11 cellular contexts compared by ENCODE assay signal in the genomic region with DNA sequence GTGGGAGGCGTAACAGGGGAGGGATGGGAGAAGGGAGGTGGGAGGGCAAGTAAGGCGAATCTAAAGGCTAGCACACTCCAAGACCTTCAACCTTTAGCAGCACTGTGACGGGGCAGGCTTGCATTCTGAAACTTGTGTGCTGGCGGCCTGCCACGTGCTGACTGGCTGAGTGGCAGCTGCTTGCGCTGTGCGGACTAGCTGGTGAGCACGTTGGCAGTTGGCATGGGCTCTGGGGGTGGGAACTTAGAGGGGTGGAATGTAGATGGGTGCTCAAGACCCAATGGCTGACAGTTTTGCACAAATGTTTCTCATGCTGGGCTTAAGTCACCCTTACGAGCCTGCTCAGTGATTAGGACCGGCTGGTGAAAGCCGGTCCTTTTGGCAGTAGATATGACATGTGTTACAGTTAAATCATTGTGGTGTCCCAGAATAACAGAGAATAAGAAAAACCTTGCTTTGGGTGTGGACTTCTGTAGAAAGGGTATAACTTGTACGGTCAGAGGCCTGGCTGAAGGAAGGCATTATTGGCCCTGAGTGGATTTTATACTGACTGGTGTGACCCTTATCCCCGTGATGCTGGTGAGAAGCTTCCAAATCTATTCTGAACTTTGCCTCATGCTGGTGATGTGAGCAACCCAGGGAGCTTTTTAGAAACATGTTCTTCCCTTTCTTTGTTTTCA.
DNase-seq lines count a peak whose midpoint lies in the region; ATAC-seq and TF ChIP-seq lines count a peak whose summit lies in the region.
"Had no signal": no experiment of that assay in that cellular context is flagged by ENCODE, and none has a peak within 500 bp of the region (broad histone marks: within the 10 kb centered on the region; RNA-seq: fewer than 3 reads in every experiment).

No MANE protein-coding gene starts in this region.

- no peak overlapping the region for H2BK5ac ChIP-seq in mesenchymal stem cell (ENCODE audit: low read depth, low read length, poor library complexity, severe bottlenecking)

- H3K4me3 ChIP-seq in mesenchymal stem cell (ENCODE audit: insufficient read depth in 1 of 2, low read depth in 1 of 2, low read length in 2 of 2) (peak overlapping the region in 1 of 2 experiments; percentile 25), transverse colon (peak overlapping the region in 1 of 4 donors; percentile 13)

- no peak overlapping the region for H2BK120ac ChIP-seq in mesenchymal stem cell (ENCODE audit: low read depth, low read length)

- no peak overlapping the region for H3K4me2 ChIP-seq in mesenchymal stem cell (ENCODE audit: low read length, poor library complexity, severe bottlenecking)

- no peak for TF ChIP-seq POLR2A in transverse colon (IDR thresholded peaks at IDR 0.05)

- no peak for ATAC-seq in GM18870 (IDR thresholded peaks at IDR 0.05; ENCODE audit: unreplicated experiment)
- no peak for ATAC-seq in GM18520 (IDR thresholded peaks at IDR 0.05; ENCODE audit: unreplicated experiment)

- H3K9me3 ChIP-seq in mesenchymal stem cell (ENCODE audit: control insufficient read depth, low read length) (no peaks in the 10 kb centered on the region), transverse colon (no peaks in the 10 kb centered on the region)

- H3K79me1 ChIP-seq in mesenchymal stem cell (replicated peaks; ENCODE audit: low read length, poor library complexity, severe bottlenecking): peaks cover 8% of the 10 kb centered on the region

- H3K14ac ChIP-seq in mesenchymal stem cell (ENCODE audit: low read length in 2 of 2): no peak overlapping the region

- H3K18ac ChIP-seq in mesenchymal stem cell (ENCODE audit: low read depth in 1 of 2, low read length in 2 of 2): peak overlapping the region in 1 of 2 experiments; percentile 51

- peak; percentile 7 for DNase-seq in DMS79 (lab: John Stamatoyannopoulos, UW)
- no peak for DNase-seq in DMS79 treated with DMSO at 0.1 percent for 48 hours (lab: John Stamatoyannopoulos, UW)
- peak; percentile 46 for DNase-seq in ecto neural progenitor cell (ENCODE audit: low spot score)
- DNase-seq in mesenchymal stem cell: no peak
- DNase-seq in transverse colon: peak; percentile 81
- DNase-seq in DMS153 treated with DMSO at 0.1 percent for 48 hours (lab: John Stamatoyannopoulos, UW; ENCODE audit: unreplicated experiment): no peak
- DNase-seq: activated CD4-positive, CD25-positive, alpha-beta regulatory T cell; KBM-7 had no signal

- H2BK12ac ChIP-seq in mesenchymal stem cell (ENCODE audit: low read length in 2 of 2): no peak overlapping the region

- H3K4me1 ChIP-seq in mesenchymal stem cell (ENCODE audit: control insufficient read depth, insufficient read depth, low read depth, low read length): peaks cover 2% of the 10 kb centered on the region
- H3K4me1 ChIP-seq in transverse colon: peaks cover 7 to 43% (median 25%) of the 10 kb centered on the region in 4 donors

- H2AK5ac ChIP-seq in mesenchymal stem cell (ENCODE audit: low read length, severe bottlenecking): no peak overlapping the region

- H2AFZ ChIP-seq in mesenchymal stem cell (ENCODE audit: low read depth, low read length): no peak overlapping the region

- WGBS in mesenchymal stem cell: 90% methylated on average over 13 of the region's 13 CpGs
- WGBS in transverse colon (ENCODE audit: low coverage in 1 of 2), 2 donors: 20 to 44% methylated on average over 1 to 13 of the region's 13 CpGs

- peak overlapping the region; percentile 0 for H4K91ac ChIP-seq in mesenchymal stem cell (ENCODE audit: low read length)

- intact Hi-C loops in transverse colon (cut with DNase I; ENCODE audit: low total_unique reads): no loop called here

- H3K36me3 ChIP-seq in mesenchymal stem cell (ENCODE audit: control insufficient read depth in 1 of 2, insufficient read depth in 2 of 2, low read depth in 1 of 2, low read length in 2 of 2) (no peaks in the 10 kb centered on the region), transverse colon (no peaks in the 10 kb centered on the region)

- no peak for TF ChIP-seq CTCF in transverse colon (IDR thresholded peaks at IDR 0.05)

- H3K27ac ChIP-seq in mesenchymal stem cell (ENCODE audit: low read length, poor library complexity, severe bottlenecking) (no peak overlapping the region), transverse colon (peak overlapping the region; percentile 48 to 56 (median 52))
- H3K27ac ChIP-seq: 22Rv1 had no signal

- peak overlapping the region in 1 of 2 experiments; percentile 1 for H3K23ac ChIP-seq in mesenchymal stem cell (ENCODE audit: low read length in 2 of 2)

- in situ Hi-C loops in transverse colon (cut with MboI; ENCODE audit: low pct_ligation_motif_present in 1 of 4, low pct_unique_long_range_greater_than_20kb in 1 of 4, low sequenced_read_pairs in 3 of 4): loop anchor here in 3 of 4 donors (25.0 kb wide), 1 partner anchor 481 kb away; no protein-coding TSS in a partner anchor

- TF ChIP-seq EP300 in transverse colon (IDR thresholded peaks at IDR 0.05; ENCODE audit: low read depth): no peak

- peak overlapping the region; percentile 22 for H3K9ac ChIP-seq in mesenchymal stem cell (ENCODE audit: low read length)

- no peak overlapping the region for H2BK15ac ChIP-seq in mesenchymal stem cell (ENCODE audit: low read depth, poor library complexity, severe bottlenecking)

- H3K27me3 ChIP-seq in mesenchymal stem cell (ENCODE audit: control insufficient read depth in 1 of 2, insufficient read depth in 1 of 2, low read length in 2 of 2) (no peaks in the 10 kb centered on the region), transverse colon (no peaks in the 10 kb centered on the region)

- no peak overlapping the region for H3K4ac ChIP-seq in mesenchymal stem cell (ENCODE audit: low read depth in 1 of 2, low read length in 2 of 2)

- H4K8ac ChIP-seq in mesenchymal stem cell (ENCODE audit: low read length): no peak overlapping the region

Comparison
In these comparisons a context has a peak if more than half of its experiments do, and no peak if none do; other contexts are left out.
1. DNase-seq: peak in DMS79 (single experiment), ecto neural progenitor cell (single experiment) and transverse colon (single experiment); none in DMS79 treated with DMSO at 0.1 percent for 48 hours (single experiment), mesenchymal stem cell (single experiment) and DMS153 treated with DMSO at 0.1 percent for 48 hours (single experiment).